ENCODE assay signal across 10 cellular contexts in genomic region chrX:134431894-134432293, GRCh38. TPM values are rescaled to one million over a fixed set of nuclear protein-coding genes. Genes with fewer than 3 reads are reported as not detected.
DNase-seq lines count a peak whose midpoint lies in the region; ATAC-seq and TF ChIP-seq lines count a peak whose summit lies in the region.
"Had no signal": no experiment of that assay in that cellular context is flagged by ENCODE, and none has a peak within 500 bp of the region (broad histone marks: within the 10 kb centered on the region; RNA-seq: fewer than 3 reads in every experiment).

No MANE protein-coding gene starts in this region.

- intact Hi-C loops in spleen (cut with DNase I; ENCODE audit: low total_unique reads): no loop called here

- WGBS in spleen, 5 donors: 29 to 82% (median 51%) methylated on average over 2 of the region's 2 CpGs

- H3K36me3 Mint-ChIP-seq in immature natural killer cell: peaks cover 0 to 12% (median 0%) of the 10 kb centered on the region in 3 donors

- no peaks in the 10 kb centered on the region for H3K4me1 Mint-ChIP-seq in immature natural killer cell

- ATAC-seq in GM21529 (IDR thresholded peaks at IDR 0.05; ENCODE audit: unreplicated experiment): peak; percentile 57
- no peak for ATAC-seq in HG03108 (IDR thresholded peaks at IDR 0.05; ENCODE audit: unreplicated experiment)

- peak overlapping the region in 1 of 6 donors; percentile 49 for H3K27ac Mint-ChIP-seq in immature natural killer cell

- H3K4me1 ChIP-seq in spleen: no peaks in the 10 kb centered on the region

- no peaks in the 10 kb centered on the region for H3K9me3 ChIP-seq in spleen

- in situ Hi-C loops in SK-MEL-5 (cut with HindIII; ENCODE audit: low pct_unique_long_range_greater_than_20kb, low sequenced_read_pairs): no loop called here

- H3K27me3 Mint-ChIP-seq in immature natural killer cell (ENCODE audit: low read depth in 3 of 3): no peaks in the 10 kb centered on the region

- peaks cover 0 to 33% (median 3%) of the 10 kb centered on the region in 6 donors for H3K36me3 ChIP-seq in spleen

- no peak for TF ChIP-seq CTCF in fibroblast of pulmonary artery (IDR thresholded peaks at IDR 0.05; ENCODE audit: low read length, missing control alignments)
- no peak for TF ChIP-seq CTCF in spleen (IDR thresholded peaks at IDR 0.05 in 8 of 11, conservative IDR thresholded peaks at IDR 0.05 in 3 of 11)

- H3K27ac ChIP-seq in spleen: no peak overlapping the region
- H3K27ac ChIP-seq: coronary artery had no signal

- no peaks in the 10 kb centered on the region for H3K9me3 Mint-ChIP-seq in immature natural killer cell

- no peak overlapping the region for H3K4me3 Mint-ChIP-seq in immature natural killer cell

- DNase-seq in AG20443 (ENCODE audit: low spot score): peak; percentile 10
- DNase-seq in SK-MEL-5 (ENCODE audit: low read depth, low spot score): peak; percentile 4
- DNase-seq in fibroblast of pulmonary artery (ENCODE audit: low read depth): peak; percentile 58
- no peak for DNase-seq in immature natural killer cell
- DNase-seq in dedifferentiated amniotic fluid mesenchymal stem cell (ENCODE audit: extremely low spot score): no peak
- no peak for DNase-seq in spleen
- DNase-seq: DMS53 had no signal

- H3K27me3 ChIP-seq in spleen (replicated peaks in 1 of 7): no peaks in the 10 kb centered on the region

- no peak for TF ChIP-seq POLR2A in spleen (IDR thresholded peaks at IDR 0.05)

- H3K4me3 ChIP-seq in fibroblast of pulmonary artery (replicated peaks; ENCODE audit: low read depth, low read length): no peak overlapping the region
- no peak overlapping the region for H3K4me3 ChIP-seq in spleen
- H3K4me3 ChIP-seq: coronary artery had no signal

RNA-seq across cellular contexts. Expression of gene HPRT1, which starts 28.1 kb away (rescaled TPM):
- 14.0 and 17.9 TPM in 2 replicates for total RNA-seq in SK-MEL-5 (2014; rRNA removed; shearing (Covaris generic))
- 51.1 and 51.9 TPM in 2 replicates for polyA plus RNA-seq in SK-MEL-5 (2015; cell fraction: cytosol; rRNA removed)
- 11.5 and 21.6 TPM in 2 replicates for polyA plus RNA-seq in SK-MEL-5 (2015; cell fraction: nucleus; rRNA removed)
- polyA plus RNA-seq in immature natural killer cell (10 to 100 TPM; 57.6 to 99.1 (median 74.1) TPM), spleen (10 to 100 TPM; 27.0 to 46.0 (median 45.2) TPM)
- total RNA-seq in spleen: 10 to 100 TPM; 14.9 to 28.4 (median 22.5) TPM

RNA-seq across cellular contexts. Expression of gene PHF6, which starts 58.8 kb away (rescaled TPM):
- total RNA-seq in SK-MEL-5 (2014; rRNA removed; shearing (Covaris generic)): 29.4 and 35.2 TPM in 2 replicates
- 19.8 and 33.6 TPM in 2 replicates for polyA plus RNA-seq in SK-MEL-5 (2015; cell fraction: cytosol; rRNA removed)
- 35.2 and 36.3 TPM in 2 replicates for polyA plus RNA-seq in SK-MEL-5 (2015; cell fraction: nucleus; rRNA removed)
- polyA plus RNA-seq in immature natural killer cell (10 to 100 TPM; 17.3 to 25.0 (median 21.5) TPM), spleen (10 to 100 TPM in 2 of 3 donors, 1 to 10 TPM in 1; 9.7 to 13.3 (median 11.7) TPM)
- total RNA-seq in spleen: 10 to 100 TPM; 21.4 to 33.4 (median 27.5) TPM

Comparison
In these comparisons a context has a peak if more than half of its experiments do, and no peak if none do; other contexts are left out.
1. DNase-seq: peak in AG20443 (single experiment), SK-MEL-5 (single experiment) and fibroblast of pulmonary artery (single experiment); none in immature natural killer cell (0 of 3), dedifferentiated amniotic fluid mesenchymal stem cell (single experiment) and spleen (single experiment).